ENCODE assay signal across 8 cellular contexts in genomic region chrX:55488268-55488558, GRCh38. TPM values are rescaled to one million over a fixed set of nuclear protein-coding genes. Genes with fewer than 3 reads are reported as not detected.
DNase-seq lines count a peak whose midpoint lies in the region; ATAC-seq and TF ChIP-seq lines count a peak whose summit lies in the region.

No MANE protein-coding gene starts in this region.

- no peaks in the 10 kb centered on the region for H3K27me3 ChIP-seq in thyroid gland

- POLR2A ChIA-PET in WTC11 (lab: Charles Lee): interaction anchor here (1.8 kb wide), 1 partner anchor 420 kb away, joined by 4 read pairs; no protein-coding TSS in a partner anchor

- TF ChIP-seq POLR2A in thyroid gland (IDR thresholded peaks at IDR 0.05): no peak

- CTCF ChIA-PET in activated naive CD4-positive, alpha-beta T cell treated with anti-CD3 and anti-CD28 coated beads, Interleukin-2, amount 10 ng/mL, durations not matched to agents 7 days and 5 days (lab: Charles Lee): interaction anchor here (1.2 to 1.8 kb wide), 2 partner anchors 36 to 420 kb away, joined by 3 to 7 read pairs; partner anchors contain the start of gene MAGEH1
- CTCF ChIA-PET in WTC11 (lab: Charles Lee): interaction anchor here (1.6 kb wide), 1 partner anchor 36 kb away, joined by 6 read pairs; the partner anchor contains the start of gene MAGEH1

- TF ChIP-seq CTCF in WTC11 (IDR thresholded peaks at IDR 0.05) (no peak), thyroid gland (IDR thresholded peaks at IDR 0.05) (no peak)

- no peaks in the 10 kb centered on the region for H3K27me3 Mint-ChIP-seq in activated naive CD4-positive, alpha-beta T cell treated with anti-CD3 and anti-CD28 coated beads, Interleukin-2, amount 10 ng/mL, durations not matched to agents 7 days and 5 days
- no peaks in the 10 kb centered on the region for H3K27me3 Mint-ChIP-seq in WTC11 (ENCODE audit: low read depth)
- peaks cover 1 to 19% (median 5%) of the 10 kb centered on the region in 3 donors for H3K27me3 Mint-ChIP-seq in immature natural killer cell (ENCODE audit: low read depth in 3 of 3)

- DNase-seq in activated naive CD4-positive, alpha-beta T cell treated with anti-CD3 and anti-CD28 coated beads, Interleukin-2, amount 10 ng/mL, durations not matched to agents 7 days and 5 days: no peak
- DNase-seq in activated naive CD4-positive, alpha-beta T cell treated with Interleukin-2 at 50 U/mL for 16 hours: no peak
- DNase-seq in WTC11 (ENCODE audit: low spot score) (no peak), immature natural killer cell (no peak), thyroid gland (no peak), DMS 273 (lab: John Stamatoyannopoulos, UW; ENCODE audit: unreplicated experiment) (no peak), NCI-H526 treated with DMSO at 0.1 percent for 48 hours (lab: John Stamatoyannopoulos, UW) (no peak), NCI-H2196 treated with DMSO at 0.1 percent for 48 hours (lab: John Stamatoyannopoulos, UW; ENCODE audit: unreplicated experiment) (no peak)

- H3K36me3 Mint-ChIP-seq in activated naive CD4-positive, alpha-beta T cell treated with anti-CD3 and anti-CD28 coated beads, Interleukin-2, amount 10 ng/mL, durations not matched to agents 7 days and 5 days: no peaks in the 10 kb centered on the region
- no peaks in the 10 kb centered on the region for H3K36me3 Mint-ChIP-seq in WTC11
- no peaks in the 10 kb centered on the region for H3K36me3 Mint-ChIP-seq in immature natural killer cell

- H3K4me3 Mint-ChIP-seq in activated naive CD4-positive, alpha-beta T cell treated with anti-CD3 and anti-CD28 coated beads, Interleukin-2, amount 10 ng/mL, durations not matched to agents 7 days and 5 days: peak overlapping the region; percentile 78
- H3K4me3 Mint-ChIP-seq in WTC11: peak overlapping the region; percentile 65
- peak overlapping the region; percentile 76 to 84 (median 79) for H3K4me3 Mint-ChIP-seq in immature natural killer cell

- intact Hi-C loops in thyroid gland (cut with DNase I): no loop called here

- no peaks in the 10 kb centered on the region for H3K4me1 ChIP-seq in thyroid gland

- H3K9me3 Mint-ChIP-seq in activated naive CD4-positive, alpha-beta T cell treated with anti-CD3 and anti-CD28 coated beads, Interleukin-2, amount 10 ng/mL, durations not matched to agents 7 days and 5 days: no peaks in the 10 kb centered on the region
- H3K9me3 Mint-ChIP-seq in WTC11 (no peaks in the 10 kb centered on the region), immature natural killer cell (no peaks in the 10 kb centered on the region)

- no peaks in the 10 kb centered on the region for H3K9me3 ChIP-seq in thyroid gland

- peak overlapping the region in 1 of 3 donors; percentile 40 for H3K4me3 ChIP-seq in thyroid gland (replicated peaks in 1 of 3)

- H3K27ac Mint-ChIP-seq in activated naive CD4-positive, alpha-beta T cell treated with anti-CD3 and anti-CD28 coated beads, Interleukin-2, amount 10 ng/mL, durations not matched to agents 7 days and 5 days: peak overlapping the region; percentile 90
- H3K27ac Mint-ChIP-seq in WTC11 (no peak overlapping the region), immature natural killer cell (peak overlapping the region; percentile 34 to 91 (median 82))

- ATAC-seq in WTC11: no peak

- peaks cover 19% of the 10 kb centered on the region for H3K4me1 Mint-ChIP-seq in activated naive CD4-positive, alpha-beta T cell treated with anti-CD3 and anti-CD28 coated beads, Interleukin-2, amount 10 ng/mL, durations not matched to agents 7 days and 5 days
- H3K4me1 Mint-ChIP-seq in WTC11 (peaks cover 12% of the 10 kb centered on the region), immature natural killer cell (peaks cover 8 to 12% of the 10 kb centered on the region in 2 donors)

- H3K36me3 ChIP-seq in thyroid gland: no peaks in the 10 kb centered on the region

- WGBS in thyroid gland, 2 donors: 0% methylated on average over 3 of the region's 19 CpGs; no CpG with 5 or more reads in 1 of the 2 donors

- H3K27ac ChIP-seq in thyroid gland: peak overlapping the region; percentile 21 to 98 (median 90)

TF ChIP-seq in WTC11, 78 proteins besides CTCF, POLR2A, EP300 and RAD21:
- TF ChIP-seq ETV6 (CRISPR knock-in tag; IDR thresholded peaks at IDR 0.05): no peak
- peak; percentile 62; the same call in 1 of the 2 replicates for TF ChIP-seq PRDM15 (CRISPR knock-in tag; IDR thresholded peaks at IDR 0.05)

RNA-seq across cellular contexts. Expression of gene USP51, which starts 1.4 kb away (rescaled TPM):
- total RNA-seq in WTC11 (2021): 6.0 to 6.5 TPM (median 6.4 TPM) in 3 replicates
- under 1 TPM in 1 of 3 donors, not detected in 2; 0.25 TPM for polyA plus RNA-seq in immature natural killer cell
- total RNA-seq in thyroid gland: 10 to 100 TPM in 1 of 4 donors, 1 to 10 TPM in 3; 5.5 to 12.7 (median 8.5) TPM

RNA-seq across cellular contexts. Expression of gene MAGEH1, which starts 36.3 kb away (rescaled TPM):
- 12.0 to 13.9 TPM (median 12.2 TPM) in 3 replicates for total RNA-seq in WTC11 (2021)
- polyA plus RNA-seq in immature natural killer cell: 10 to 100 TPM; 26.7 to 29.7 (median 27.0) TPM
- total RNA-seq in thyroid gland: 10 to 100 TPM; 34.5 to 74.0 (median 54.4) TPM
